Comparison of ENCODE assay signal across 1 cellular context in genomic region chr11:62621027-62621566, GRCh38.
TF ChIP-seq lines count a peak whose summit lies in the region.

No MANE protein-coding gene starts in this region.

TF ChIP-seq in HepG2, 621 proteins besides CTCF, POLR2A, EP300 and RAD21:
- 0 out of 2 replicates have a peak, but pooled peaks have one; percentile 6 for TF ChIP-seq ZBTB7B (CRISPR knock-in tag; IDR thresholded peaks at IDR 0.05)
- peak; percentile 66 for TF ChIP-seq POGK (CRISPR knock-in tag; conservative IDR thresholded peaks at IDR 0.05)
- 0 out of 2 replicates have a peak, but pooled peaks have one; percentile 6 for TF ChIP-seq ZNF850 (CRISPR knock-in tag; conservative IDR thresholded peaks at IDR 0.05)
- TF ChIP-seq ZNF567 (CRISPR knock-in tag; IDR thresholded peaks at IDR 0.05; ENCODE audit: borderline replicate concordance) = no peak
